13 cellular contexts compared by ENCODE assay signal in genomic region chr12:75694891-75695290, GRCh38.
"Had no signal": no experiment of that assay in that cellular context is flagged by ENCODE, and none has a peak within 500 bp of the region (broad histone marks: within the 10 kb centered on the region; RNA-seq: fewer than 3 reads in every experiment).

No MANE protein-coding gene starts in this region.

- H3K9me3 ChIP-seq: spleen, tibial nerve had no signal

- H3K27ac ChIP-seq: cardiac muscle cell, spleen, tibial nerve had no signal

- H3K36me3 ChIP-seq: cardiac muscle cell, spleen, tibial nerve had no signal

- FAIRE-seq: colon had no signal

- H3K27me3 ChIP-seq: cardiac muscle cell, spleen, tibial nerve had no signal

- H3K4me1 ChIP-seq: spleen, tibial nerve had no signal

- H3K4me3 ChIP-seq: cardiac muscle cell, spleen, tibial nerve had no signal

- DNase-seq: activated CD4-positive, alpha-beta T cell treated with anti-CD3 and anti-CD28 coated beads, Interleukin-2, amount 50 U/mL, for 48 hours; activated gamma-delta T cell; activated T-cell treated with anti-CD3 and anti-CD28 coated beads, Interleukin-2, amount 50 U/mL, for 4 hours; nucleus accumbens; right cardiac atrium; spleen; stimulated activated CD4-positive, alpha-beta T cell treated with anti-CD3 and anti-CD28 coated beads, Interleukin-1b, Interleukin-23, amount 100 ng/mL, for 48 hours had no signal

- ATAC-seq: activated CD4-positive, CD25-positive, alpha-beta regulatory T cell treated with anti-CD3 and anti-CD28 coated beads, Interleukin-2, amount 50 U/mL, for 24 hours; activated T-cell treated with anti-CD3 and anti-CD28 coated beads, Interleukin-2, amount 50 U/mL, for 4 hours; natural killer cell treated with Interleukin-12 subunit alpha and Interleukin-12 subunit beta and Interleukin-15 and Interleukin-18, amount 100 ng/mL, for 72 hours; right cardiac atrium; stimulated activated memory B cell treated with anti-CD40 and anti-IgM and Interleukin-4, amounts not matched to agents 10 μg/mL and 1 μg/mL and 100 μg/mL, for 72 hours had no signal
